7 cellular contexts compared by ENCODE assay signal in genomic region chr10:79266092-79266491, GRCh38.
DNase-seq lines count a peak whose midpoint lies in the region; ATAC-seq, FAIRE-seq and TF ChIP-seq lines count a peak whose summit lies in the region.

No MANE protein-coding gene starts in this region.

- H3K36me3 ChIP-seq in right lobe of liver, result no peaks in the 10 kb centered on the region

- H3K27ac ChIP-seq in right lobe of liver, result peak overlapping the region; percentile 39 to 64 (median 43)

- H3K4me1 ChIP-seq in right lobe of liver, result peaks cover 0 to 3% (median 0%) of the 10 kb centered on the region in 4 donors

- ATAC-seq in GM19025 (IDR thresholded peaks at IDR 0.05; ENCODE audit: low read depth, unreplicated experiment) (peak; percentile 38), HG02885 (IDR thresholded peaks at IDR 0.05; ENCODE audit: poor library complexity, unreplicated experiment) (peak; percentile 20), activated B cell treated with CpG ODN at 0.5 μM for 24 hours (ENCODE audit: low read depth) (peak; percentile 76), right lobe of liver (no peak)

- H3K36me3 Mint-ChIP-seq in activated B cell treated with CpG ODN at 0.5 μM for 24 hours (ENCODE audit: low read depth), result no peaks in the 10 kb centered on the region

- TF ChIP-seq CTCF in activated B cell treated with CpG ODN at 0.5 μM for 24 hours (IDR thresholded peaks at IDR 0.05), result no peak
- no peak for TF ChIP-seq CTCF in right lobe of liver (IDR thresholded peaks at IDR 0.05)

- CTCF ChIA-PET in activated B cell treated with CpG ODN at 0.5 μM for 24 hours (lab: Charles Lee), result no interaction called here

- H3K27me3 ChIP-seq in right lobe of liver, result no peaks in the 10 kb centered on the region

- peaks cover 95% of the 10 kb centered on the region for H3K4me1 Mint-ChIP-seq in activated B cell treated with CpG ODN at 0.5 μM for 24 hours

- H3K9me3 ChIP-seq in right lobe of liver, result no peaks in the 10 kb centered on the region

- WGBS in right lobe of liver (ENCODE audit: insufficient coverage, low coverage, low lambda C conversion rate, missing lambda C conversion rate), result 35% methylated on average over 4 of the region's 6 CpGs

- H3K27ac Mint-ChIP-seq in activated B cell treated with CpG ODN at 0.5 μM for 24 hours, result peak overlapping the region; percentile 92

- POLR2A ChIA-PET in activated B cell treated with CpG ODN at 0.5 μM for 24 hours (lab: Charles Lee), result interaction anchor here (0.9 to 20.1 kb wide), 7 partner anchors 9 to 31 kb away, joined by 3 to 311 read pairs (median 6); no protein-coding TSS in a partner anchor

- H3K27me3 Mint-ChIP-seq in activated B cell treated with CpG ODN at 0.5 μM for 24 hours, result no peaks in the 10 kb centered on the region

- FAIRE-seq in H54 (lab: Jason Lieb, UNC) (no peak), HTR-8/SVneo (lab: Jason Lieb, UNC) (no peak)

- DNase-seq in activated B cell treated with CpG ODN at 0.5 μM for 24 hours (peak; percentile 43), right lobe of liver (no peak), amniotic stem cell (lab: John Stamatoyannopoulos, UW) (no peak), H54 (ENCODE audit: insufficient read length, low spot score) (no peak), HTR-8/SVneo (ENCODE audit: insufficient read length, low spot score) (no peak)

- TF ChIP-seq POLR2A in right lobe of liver (IDR thresholded peaks at IDR 0.05), result no peak
- TF ChIP-seq POLR2A in H54 (IDR thresholded peaks at IDR 0.05; ENCODE audit: low read depth, low read length), result no peak

- no peaks in the 10 kb centered on the region for H3K9me3 Mint-ChIP-seq in activated B cell treated with CpG ODN at 0.5 μM for 24 hours

- peak overlapping the region; percentile 69 for H3K4me3 Mint-ChIP-seq in activated B cell treated with CpG ODN at 0.5 μM for 24 hours

- H3K4me3 ChIP-seq in right lobe of liver, result no peak overlapping the region

- intact Hi-C loops in activated B cell treated with CpG ODN at 0.5 μM for 24 hours (cut with micrococcal nuclease) (loop anchor here (1.0 kb wide), 4 partner anchors 16 to 81 kb away; partner anchors contain the start of gene PPIF), right lobe of liver (cut with DNase I) (no loop called here)

Comparison
In these comparisons a context has a peak if more than half of its experiments do, and no peak if none do; other contexts are left out.
1. ATAC-seq: peak in GM19025 (single experiment), HG02885 (single experiment) and activated B cell treated with CpG ODN at 0.5 μM for 24 hours (single experiment); none in right lobe of liver (0 of 4).